Comparison of ENCODE assay signal across 8 cellular contexts in the genomic region with DNA sequence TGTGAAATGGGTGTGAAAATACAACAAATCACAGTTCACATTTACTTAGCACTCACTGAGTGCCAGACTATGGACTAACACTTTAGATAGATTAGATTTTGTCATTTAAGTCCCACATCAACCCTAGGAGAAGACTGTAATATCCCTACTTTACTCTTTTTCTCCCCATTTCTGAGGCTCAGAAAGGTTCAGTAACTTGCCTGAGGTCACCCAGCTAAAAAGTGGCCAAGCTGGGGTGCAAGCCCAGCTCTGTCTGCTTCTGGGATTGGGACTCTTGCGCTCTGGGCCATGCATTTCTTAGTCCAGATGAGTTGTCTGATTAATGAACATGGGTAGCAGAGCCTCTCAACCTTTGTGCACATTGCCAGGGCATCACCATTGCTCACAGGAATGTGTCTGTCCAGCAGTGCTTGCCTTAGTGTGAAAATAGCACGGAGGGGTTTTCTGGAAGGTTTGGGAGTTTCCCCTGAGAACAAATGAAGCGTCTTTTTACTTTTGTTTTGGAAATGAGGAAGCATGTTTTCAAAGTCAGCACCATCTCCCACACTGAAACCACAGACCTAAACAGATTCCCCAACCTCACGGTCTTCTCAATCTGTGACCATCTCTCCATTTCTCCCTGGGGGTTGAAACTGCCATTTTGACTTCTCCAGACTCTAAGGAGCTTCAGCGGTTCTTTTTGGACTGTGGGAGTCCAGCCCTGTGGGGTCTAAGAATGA. TPM values are rescaled to one million over a fixed set of nuclear protein-coding genes. Genes with fewer than 3 reads are reported as not detected.
DNase-seq lines count a peak whose midpoint lies in the region; ATAC-seq and FAIRE-seq lines count a peak whose summit lies in the region.
"Had no signal": no experiment of that assay in that cellular context is flagged by ENCODE, and none has a peak within 500 bp of the region (broad histone marks: within the 10 kb centered on the region; RNA-seq: fewer than 3 reads in every experiment).

No MANE protein-coding gene starts in this region.

- no peak overlapping the region for H3K9ac ChIP-seq in muscle layer of colon (ENCODE audit: low read length)

- H3K36me3 ChIP-seq in muscle layer of colon (ENCODE audit: insufficient read depth, low read length) (peaks cover 42% of the 10 kb centered on the region), small intestine (ENCODE audit: control insufficient read depth in 2 of 2, insufficient read depth in 2 of 2, low read length in 2 of 2) (no peaks in the 10 kb centered on the region)

- 60 to 84% (median 62%) methylated on average over 5 of the region's 5 CpGs for WGBS in small intestine, 3 donors

- H3K4me3 ChIP-seq in muscle layer of colon (ENCODE audit: low read depth in 1 of 2, low read length in 2 of 2) (no peak overlapping the region), small intestine (ENCODE audit: low read depth in 1 of 2, low read length in 2 of 2) (no peak overlapping the region)
- H3K4me3 ChIP-seq: SK-N-MC had no signal

- peak overlapping the region; percentile 62 for H3K27ac ChIP-seq in muscle layer of colon (ENCODE audit: low read depth, low read length)
- peak overlapping the region in 1 of 2 donors; percentile 34 for H3K27ac ChIP-seq in small intestine (ENCODE audit: low read depth in 1 of 2, low read length in 1 of 2)
- H3K27ac ChIP-seq: SK-N-MC had no signal

- FAIRE-seq in small intestine (lab: Jason Lieb, UNC) = no peak

- no peaks in the 10 kb centered on the region for H3K36me3 Mint-ChIP-seq in activated naive CD8-positive, alpha-beta T cell treated with anti-CD3 and anti-CD28 coated beads, Interleukin-2, amount 50 U/mL, for 24 hours (ENCODE audit: low read depth)

- peaks cover 67% of the 10 kb centered on the region for H3K4me1 Mint-ChIP-seq in activated naive CD8-positive, alpha-beta T cell treated with anti-CD3 and anti-CD28 coated beads, Interleukin-2, amount 50 U/mL, for 24 hours

- peak overlapping the region; percentile 59 for H3K27ac Mint-ChIP-seq in activated naive CD8-positive, alpha-beta T cell treated with anti-CD3 and anti-CD28 coated beads, Interleukin-2, amount 50 U/mL, for 24 hours

- H3K9me3 Mint-ChIP-seq in activated naive CD8-positive, alpha-beta T cell treated with anti-CD3 and anti-CD28 coated beads, Interleukin-2, amount 50 U/mL, for 24 hours = no peaks in the 10 kb centered on the region

- H3K4me3 Mint-ChIP-seq in activated naive CD8-positive, alpha-beta T cell treated with anti-CD3 and anti-CD28 coated beads, Interleukin-2, amount 50 U/mL, for 24 hours = no peak overlapping the region

- H3K27me3 Mint-ChIP-seq in activated naive CD8-positive, alpha-beta T cell treated with anti-CD3 and anti-CD28 coated beads, Interleukin-2, amount 50 U/mL, for 24 hours = peaks cover 4% of the 10 kb centered on the region

- H3K9me3 ChIP-seq in muscle layer of colon (ENCODE audit: low read length) (no peaks in the 10 kb centered on the region), small intestine (ENCODE audit: control insufficient read depth, low read depth) (no peaks in the 10 kb centered on the region)

- H3K27me3 ChIP-seq in muscle layer of colon (ENCODE audit: control insufficient read depth in 1 of 2, insufficient read depth in 2 of 2, low read length in 2 of 2) (no peaks in the 10 kb centered on the region), small intestine (ENCODE audit: control insufficient read depth in 2 of 2, insufficient read depth in 2 of 2, low read length in 2 of 2) (no peaks in the 10 kb centered on the region)

- DNase-seq in activated naive CD8-positive, alpha-beta T cell treated with anti-CD3 and anti-CD28 coated beads, Interleukin-2, amount 50 U/mL, for 24 hours = no peak
- no peak for DNase-seq in NCI-H1417 (lab: John Stamatoyannopoulos, UW)
- DNase-seq in AG08395 (ENCODE audit: low spot score) = no peak
- DNase-seq in small intestine = no peak

- H3K4me1 ChIP-seq in muscle layer of colon (ENCODE audit: insufficient read depth, low read length) = peaks cover 93% of the 10 kb centered on the region
- H3K4me1 ChIP-seq in small intestine (ENCODE audit: control insufficient read depth in 2 of 2, insufficient read depth in 1 of 2, low read depth in 1 of 2, low read length in 1 of 2) = peaks cover 0 to 4% of the 10 kb centered on the region in 2 donors

- ATAC-seq in GM19397 (IDR thresholded peaks at IDR 0.05; ENCODE audit: unreplicated experiment) = peak; percentile 61
- ATAC-seq in HG03095 (IDR thresholded peaks at IDR 0.05; ENCODE audit: unreplicated experiment) = peak; percentile 75
- peak; percentile 51 for ATAC-seq in activated naive CD8-positive, alpha-beta T cell treated with anti-CD3 and anti-CD28 coated beads, Interleukin-2, amount 50 U/mL, for 24 hours

RNA-seq across cellular contexts. Expression of gene NRP2, which starts 31.9 kb away (rescaled TPM):
- 1 to 10 TPM in 1 of 3 donors, under 1 TPM in 2; 0.81 to 9.0 (median 0.89) TPM for polyA plus RNA-seq in small intestine
